Comparison of ENCODE assay signal across 8 cellular contexts in the genomic region with DNA sequence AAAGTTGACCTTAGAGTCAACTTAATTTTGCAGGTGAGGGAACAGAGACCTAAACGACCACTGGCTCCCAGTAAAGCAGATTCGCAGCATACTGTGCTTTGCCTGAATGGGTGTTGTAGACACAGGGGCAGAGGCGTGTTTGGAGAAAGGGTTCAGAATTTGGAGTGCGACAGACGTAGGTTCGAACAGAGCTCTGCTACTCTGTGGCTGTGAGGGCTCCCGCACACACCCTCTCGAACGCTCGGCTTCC. TPM values are rescaled to one million over a fixed set of nuclear protein-coding genes. Genes with fewer than 3 reads are reported as not detected.
DNase-seq lines count a peak whose midpoint lies in the region; ATAC-seq and TF ChIP-seq lines count a peak whose summit lies in the region.

No MANE protein-coding gene starts in this region.

- H3K4me2 ChIP-seq in SK-N-SH: peak overlapping the region; percentile 49; the same call in 1 of the 2 replicates

- H4K20me1 ChIP-seq in SK-N-SH (ENCODE audit: insufficient read depth): no peaks in the 10 kb centered on the region

- TF ChIP-seq EP300 in SK-N-SH (IDR thresholded peaks at IDR 0.05; ENCODE audit: borderline replicate concordance in 1 of 2, low read depth in 1 of 2, low read length in 1 of 2): no peak

- no peak overlapping the region for H3K27ac ChIP-seq in SK-N-SH (ENCODE audit: low read depth in 2 of 2, low read length in 1 of 2)
- H3K27ac ChIP-seq in psoas muscle: no peak overlapping the region

- in situ Hi-C loops in KBM-7 (cut with MboI; ENCODE audit: low pct_unique_long_range_greater_than_20kb, low sequenced_read_pairs): no loop called here

- H3K9ac ChIP-seq in SK-N-SH: peak overlapping the region; percentile 53; the same call in 1 of the 2 replicates

- no peak for DNase-seq in GM06990 (ENCODE audit: extremely low read depth, insufficient read length)
- no peak for DNase-seq in SK-N-SH
- DNase-seq in fibroblast of pulmonary artery (ENCODE audit: low read depth): no peak
- DNase-seq in psoas muscle: no peak
- no peak for DNase-seq in KBM-7
- no peak for DNase-seq in central memory CD4-positive, alpha-beta T cell

- CTCF ChIA-PET in SK-N-SH (lab: Yijun Ruan, JAX): interaction anchor here (0.7 to 2.9 kb wide), 19 partner anchors 9 to 287 kb away, joined by 3 to 19 read pairs (median 4); a partner anchor contains a TSS

- H3K4me3 ChIP-seq in GM06990 (replicated peaks; ENCODE audit: low read depth, low read length) (peak overlapping the region; percentile 58), SK-N-SH (ENCODE audit: low read depth in 2 of 2, low read length in 1 of 2) (peak overlapping the region; percentile 47 to 60; a peak in 3 of 4 replicates), fibroblast of pulmonary artery (replicated peaks; ENCODE audit: low read depth, low read length) (peak overlapping the region; percentile 38), psoas muscle (peak overlapping the region; percentile 73)

- ATAC-seq in psoas muscle (no peak), GM21723 (IDR thresholded peaks at IDR 0.05; ENCODE audit: unreplicated experiment) (no peak), HG02571 (IDR thresholded peaks at IDR 0.05; ENCODE audit: unreplicated experiment) (no peak)

- no peaks in the 10 kb centered on the region for H3K9me2 ChIP-seq in SK-N-SH

- no peak for TF ChIP-seq RAD21 in SK-N-SH (IDR thresholded peaks at IDR 0.05; ENCODE audit: low read length)

- intact Hi-C loops in psoas muscle (cut with DNase I): no loop called here

- H3F3A ChIP-seq in SK-N-SH (replicated peaks; ENCODE audit: insufficient read depth): peaks cover 5% of the 10 kb centered on the region

- no peaks in the 10 kb centered on the region for H3K79me2 ChIP-seq in SK-N-SH (ENCODE audit: insufficient read depth)

- H3K36me3 ChIP-seq in GM06990 (ENCODE audit: control insufficient read depth, insufficient read depth, low read length) (no peaks in the 10 kb centered on the region), SK-N-SH (replicated peaks in 1 of 2; ENCODE audit: control insufficient read depth in 1 of 2, insufficient read depth in 2 of 2, low read length in 1 of 2) (no peaks in the 10 kb centered on the region), psoas muscle (ENCODE audit: insufficient read depth in 1 of 2, low read depth in 1 of 2) (no peaks in the 10 kb centered on the region)

- H3K4me1 ChIP-seq in SK-N-SH (ENCODE audit: control insufficient read depth in 1 of 2, insufficient read depth in 2 of 2, low read depth in 1 of 2, low read length in 1 of 2) (peaks cover 0 to 6% of the 10 kb centered on the region in 2 experiments; a peak in 1 of 4 replicates), psoas muscle (no peaks in the 10 kb centered on the region)

- H3K9me3 ChIP-seq in SK-N-SH: no peaks in the 10 kb centered on the region
- no peaks in the 10 kb centered on the region for H3K9me3 ChIP-seq in psoas muscle

- POLR2A ChIA-PET in SK-N-SH (lab: Yijun Ruan, JAX): interaction anchor here (1.0 to 1.1 kb wide), 2 partner anchors 75 to 98 kb away, joined by 3 to 6 read pairs; a partner anchor contains a TSS

- TF ChIP-seq CTCF in GM06990 (IDR thresholded peaks at IDR 0.05; ENCODE audit: insufficient read depth, low read length, poor library complexity, severe bottlenecking) (no peak), SK-N-SH (IDR thresholded peaks at IDR 0.05) (no peak), fibroblast of pulmonary artery (IDR thresholded peaks at IDR 0.05; ENCODE audit: low read length, missing control alignments) (no peak), psoas muscle (IDR thresholded peaks at IDR 0.05) (no peak)

- WGBS in SK-N-SH (ENCODE audit: low lambda C conversion rate): 35% methylated on average over 7 of the region's 10 CpGs
- 11 to 20% (median 15%) methylated on average over 9 to 10 of the region's 10 CpGs for WGBS in psoas muscle, 3 donors

- H3K27me3 ChIP-seq in GM06990 (replicated peaks; ENCODE audit: control insufficient read depth, insufficient read depth, low read length): no peaks in the 10 kb centered on the region
- no peaks in the 10 kb centered on the region for H3K27me3 ChIP-seq in SK-N-SH (ENCODE audit: insufficient read depth)
- no peaks in the 10 kb centered on the region for H3K27me3 ChIP-seq in psoas muscle (ENCODE audit: insufficient read depth in 3 of 3, low read length in 2 of 3)

- peak overlapping the region; percentile 95; the same call in 1 of the 2 replicates for H2AFZ ChIP-seq in SK-N-SH (ENCODE audit: low read depth)

TF ChIP-seq in SK-N-SH, 30 proteins besides CTCF, POLR2A, EP300 and RAD21:
- no peak for TF ChIP-seq JUND (IDR thresholded peaks at IDR 0.05)
- no peak for TF ChIP-seq NFIC (IDR thresholded peaks at IDR 0.05; ENCODE audit: borderline replicate concordance)
- no peak for TF ChIP-seq YY1 (IDR thresholded peaks at IDR 0.05; ENCODE audit: low read depth)
- TF ChIP-seq FOXJ3 (CRISPR knock-in tag; IDR thresholded peaks at IDR 0.05): no peak
- TF ChIP-seq FOXM1 (IDR thresholded peaks at IDR 0.05; ENCODE audit: low read depth): no peak
TF ChIP-seq in SK-N-SH: peak in this region for 0.

RNA-seq across cellular contexts. Expression of a gene that starts 0.2 kb away (rescaled TPM):
- polyA plus RNA-seq in SK-N-SH (2012; rRNA removed): not detected in 2 replicates
- polyA plus RNA-seq in SK-N-SH (2012; cell fraction: cytosol; rRNA removed): not detected in 2 replicates
- polyA plus RNA-seq in SK-N-SH (2012; cell fraction: nucleus; rRNA removed): not detected in 2 replicates
- not detected for total RNA-seq in psoas muscle
- polyA plus RNA-seq in psoas muscle: not detected

RNA-seq across cellular contexts. Expression of a gene that starts 31.8 kb away (rescaled TPM):
- polyA plus RNA-seq in SK-N-SH (2012; rRNA removed) (17.9 and 20.3 TPM in 2 replicates), psoas muscle (10 to 100 TPM; 47.4 to 87.8 (median 66.0) TPM)
- polyA plus RNA-seq in SK-N-SH (2012; cell fraction: cytosol; rRNA removed): 30.6 and 34.6 TPM in 2 replicates
- polyA plus RNA-seq in SK-N-SH (2012; cell fraction: nucleus; rRNA removed): 5.5 and 8.5 TPM in 2 replicates
- 10 to 100 TPM; 44.2 to 55.6 (median 50.2) TPM for total RNA-seq in psoas muscle

RNA-seq across cellular contexts. Expression of a gene that starts 32.0 kb away (rescaled TPM):
- polyA plus RNA-seq in SK-N-SH (2012; rRNA removed) (7.5 and 9.2 TPM in 2 replicates), psoas muscle (1 to 10 TPM; 2.5 to 6.2 (median 2.6) TPM)
- polyA plus RNA-seq in SK-N-SH (2012; cell fraction: cytosol; rRNA removed): 8.7 and 9.1 TPM in 2 replicates
- 7.9 and 12.8 TPM in 2 replicates for polyA plus RNA-seq in SK-N-SH (2012; cell fraction: nucleus; rRNA removed)
- total RNA-seq in psoas muscle: 10 to 100 TPM in 1 of 4 donors, 1 to 10 TPM in 3; 5.0 to 14.2 (median 8.3) TPM
